In the genomic region with DNA sequence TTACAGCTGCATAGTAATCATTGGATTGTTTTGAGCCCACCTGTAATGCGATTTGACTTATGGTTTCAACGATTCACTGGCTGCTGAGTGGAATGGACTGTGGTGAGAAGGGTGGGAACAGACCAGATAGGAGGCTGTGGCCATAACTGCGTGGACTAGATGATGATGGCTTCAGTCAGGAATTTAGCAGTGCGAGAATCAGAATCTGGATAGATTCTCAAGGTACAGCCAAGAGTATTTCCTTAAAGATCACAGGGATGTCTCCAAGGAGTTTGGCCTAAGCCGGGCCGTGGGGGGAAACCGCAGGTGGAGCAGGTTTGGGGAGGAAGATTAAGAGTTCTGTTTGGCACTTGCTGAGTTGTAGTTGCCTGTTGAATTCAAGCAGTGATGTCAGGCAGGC, we compare ENCODE assay signal across 1 cellular context.
TF ChIP-seq lines count a peak whose summit lies in the region.

No MANE protein-coding gene starts in this region.

TF ChIP-seq in K562, 482 proteins besides CTCF, POLR2A, EP300 and RAD21:
- TF ChIP-seq NFRKB (IDR thresholded peaks at IDR 0.05; ENCODE audit: low read depth) (0 out of 2 replicates have a peak, but pooled peaks have one; percentile 34), PCBP2 (IDR thresholded peaks at IDR 0.05; ENCODE audit: low read depth, low read length, poor library complexity, severe bottlenecking) (no peak), POLR2AphosphoS5 (IDR thresholded peaks at IDR 0.05; ENCODE audit: control insufficient read depth, insufficient read depth, low read depth, low read length) (no peak), TAF1 (IDR thresholded peaks at IDR 0.05; ENCODE audit: control insufficient read depth, extremely low read depth, insufficient read depth, low read length, severe bottlenecking) (no peak), FOSL1 (tag; conservative IDR thresholded peaks at IDR 0.05) (0 out of 2 replicates have a peak, but pooled peaks have one; percentile 1), TRIM28 (IDR thresholded peaks at IDR 0.05) (0 out of 2 replicates have a peak, but pooled peaks have one; percentile 3), TEAD2 (tag; IDR thresholded peaks at IDR 0.05) (peak; percentile 4; the same call in 1 of the 2 replicates), HDAC1 (IDR thresholded peaks at IDR 0.05) (0 out of 4 replicates have a peak, but pooled peaks of 1 of the 2 experiments have one; percentile 4)
- TF ChIP-seq, protein P1, sequence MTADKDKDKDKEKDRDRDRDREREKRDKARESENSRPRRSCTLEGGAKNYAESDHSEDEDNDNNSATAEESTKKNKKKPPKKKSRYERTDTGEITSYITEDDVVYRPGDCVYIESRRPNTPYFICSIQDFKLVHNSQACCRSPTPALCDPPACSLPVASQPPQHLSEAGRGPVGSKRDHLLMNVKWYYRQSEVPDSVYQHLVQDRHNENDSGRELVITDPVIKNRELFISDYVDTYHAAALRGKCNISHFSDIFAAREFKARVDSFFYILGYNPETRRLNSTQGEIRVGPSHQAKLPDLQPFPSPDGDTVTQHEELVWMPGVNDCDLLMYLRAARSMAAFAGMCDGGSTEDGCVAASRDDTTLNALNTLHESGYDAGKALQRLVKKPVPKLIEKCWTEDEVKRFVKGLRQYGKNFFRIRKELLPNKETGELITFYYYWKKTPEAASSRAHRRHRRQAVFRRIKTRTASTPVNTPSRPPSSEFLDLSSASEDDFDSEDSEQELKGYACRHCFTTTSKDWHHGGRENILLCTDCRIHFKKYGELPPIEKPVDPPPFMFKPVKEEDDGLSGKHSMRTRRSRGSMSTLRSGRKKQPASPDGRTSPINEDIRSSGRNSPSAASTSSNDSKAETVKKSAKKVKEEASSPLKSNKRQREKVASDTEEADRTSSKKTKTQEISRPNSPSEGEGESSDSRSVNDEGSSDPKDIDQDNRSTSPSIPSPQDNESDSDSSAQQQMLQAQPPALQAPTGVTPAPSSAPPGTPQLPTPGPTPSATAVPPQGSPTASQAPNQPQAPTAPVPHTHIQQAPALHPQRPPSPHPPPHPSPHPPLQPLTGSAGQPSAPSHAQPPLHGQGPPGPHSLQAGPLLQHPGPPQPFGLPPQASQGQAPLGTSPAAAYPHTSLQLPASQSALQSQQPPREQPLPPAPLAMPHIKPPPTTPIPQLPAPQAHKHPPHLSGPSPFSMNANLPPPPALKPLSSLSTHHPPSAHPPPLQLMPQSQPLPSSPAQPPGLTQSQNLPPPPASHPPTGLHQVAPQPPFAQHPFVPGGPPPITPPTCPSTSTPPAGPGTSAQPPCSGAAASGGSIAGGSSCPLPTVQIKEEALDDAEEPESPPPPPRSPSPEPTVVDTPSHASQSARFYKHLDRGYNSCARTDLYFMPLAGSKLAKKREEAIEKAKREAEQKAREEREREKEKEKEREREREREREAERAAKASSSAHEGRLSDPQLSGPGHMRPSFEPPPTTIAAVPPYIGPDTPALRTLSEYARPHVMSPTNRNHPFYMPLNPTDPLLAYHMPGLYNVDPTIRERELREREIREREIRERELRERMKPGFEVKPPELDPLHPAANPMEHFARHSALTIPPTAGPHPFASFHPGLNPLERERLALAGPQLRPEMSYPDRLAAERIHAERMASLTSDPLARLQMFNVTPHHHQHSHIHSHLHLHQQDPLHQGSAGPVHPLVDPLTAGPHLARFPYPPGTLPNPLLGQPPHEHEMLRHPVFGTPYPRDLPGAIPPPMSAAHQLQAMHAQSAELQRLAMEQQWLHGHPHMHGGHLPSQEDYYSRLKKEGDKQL (CRISPR knock-in tag; IDR thresholded peaks at IDR 0.05; ENCODE audit: borderline replicate concordance), result no peak
- TF ChIP-seq, protein P2, sequence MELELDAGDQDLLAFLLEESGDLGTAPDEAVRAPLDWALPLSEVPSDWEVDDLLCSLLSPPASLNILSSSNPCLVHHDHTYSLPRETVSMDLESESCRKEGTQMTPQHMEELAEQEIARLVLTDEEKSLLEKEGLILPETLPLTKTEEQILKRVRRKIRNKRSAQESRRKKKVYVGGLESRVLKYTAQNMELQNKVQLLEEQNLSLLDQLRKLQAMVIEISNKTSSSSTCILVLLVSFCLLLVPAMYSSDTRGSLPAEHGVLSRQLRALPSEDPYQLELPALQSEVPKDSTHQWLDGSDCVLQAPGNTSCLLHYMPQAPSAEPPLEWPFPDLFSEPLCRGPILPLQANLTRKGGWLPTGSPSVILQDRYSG (tag; conservative IDR thresholded peaks at IDR 0.05; ENCODE audit: low read depth), result 0 out of 2 replicates have a peak, but pooled peaks have one; percentile 8
